21 cellular contexts compared by ENCODE assay signal in the genomic region with DNA sequence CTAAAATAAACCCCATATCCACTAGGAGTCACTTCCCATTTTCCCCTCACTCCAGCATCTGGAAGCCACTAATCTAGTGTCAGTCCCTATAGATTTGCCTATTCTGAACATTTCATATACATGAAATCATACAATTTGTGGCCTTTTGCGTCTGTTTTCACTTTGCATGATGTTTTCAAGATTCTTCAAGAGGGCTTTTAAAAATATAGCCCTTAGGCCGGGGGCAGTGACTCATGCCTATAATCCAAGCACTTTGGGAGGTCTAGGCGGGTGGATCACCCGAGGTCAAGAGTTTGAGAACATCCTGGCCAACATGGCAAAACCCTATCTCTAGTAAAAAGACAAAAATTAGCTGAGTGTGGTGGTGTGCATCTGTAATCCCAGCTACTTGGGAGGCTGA.
DNase-seq lines count a peak whose midpoint lies in the region; ATAC-seq, FAIRE-seq and TF ChIP-seq lines count a peak whose summit lies in the region.
"Had no signal": no experiment of that assay in that cellular context is flagged by ENCODE, and none has a peak within 500 bp of the region (broad histone marks: within the 10 kb centered on the region; RNA-seq: fewer than 3 reads in every experiment).

No MANE protein-coding gene starts in this region.

- no peak overlapping the region for H3K14ac ChIP-seq in IMR-90 (replicated peaks; ENCODE audit: low read depth, low read length)

- TF ChIP-seq CTCF in DOHH2 (IDR thresholded peaks at IDR 0.05; ENCODE audit: low read depth, low read length, poor library complexity, severe bottlenecking) = no peak
- no peak for TF ChIP-seq CTCF in IMR-90 (conservative IDR thresholded peaks at IDR 0.05; ENCODE audit: low read depth, low read length)
- no peak for TF ChIP-seq CTCF in choroid plexus epithelial cell (conservative IDR thresholded peaks at IDR 0.05; ENCODE audit: low read depth, low read length)
- TF ChIP-seq CTCF in mesothelial cell of epicardium (IDR thresholded peaks at IDR 0.05; ENCODE audit: unreplicated experiment) = no peak

- H3K4me3 ChIP-seq in DOHH2 (ENCODE audit: low read length) (no peak overlapping the region), IMR-90 (ENCODE audit: insufficient read depth, low read depth, low read length) (no peak overlapping the region), choroid plexus epithelial cell (ENCODE audit: low read depth, low read length) (no peak overlapping the region)
- H3K4me3 ChIP-seq: right atrium auricular region, uterus had no signal

- POLR2A ChIA-PET in IMR-90 (lab: Charles Lee; ENCODE audit: unreplicated experiment) = no interaction called here

- no peak overlapping the region for H2BK120ac ChIP-seq in IMR-90 (ENCODE audit: low read depth, low read length)

- no peaks in the 10 kb centered on the region for H3K79me1 ChIP-seq in IMR-90 (ENCODE audit: low read depth in 1 of 2, low read length in 2 of 2)

- no peak overlapping the region for H2AFZ ChIP-seq in IMR-90 (replicated peaks; ENCODE audit: low read length, poor library complexity)

- no peaks in the 10 kb centered on the region for H3K79me2 ChIP-seq in DOHH2 (ENCODE audit: control insufficient read depth, low read length)

- no TSS peak for BruUV-seq in IMR-90 (replicated peaks; lab: Mats Ljungman, UMichigan)

- in situ Hi-C loops in IMR-90 (cut with MboI; ENCODE audit: low sequenced_read_pairs) = no loop called here

- CTCF ChIA-PET in IMR-90 (lab: Yijun Ruan, JAX) = no interaction called here

- no peaks in the 10 kb centered on the region for H3K9me3 Mint-ChIP-seq in mesothelial cell of epicardium
- H3K9me3 Mint-ChIP-seq: dendritic cell treated with granulocyte-macrophage colony-stimulating factor and Interleukin-4, amounts not matched to agents 40 ng/mL and 50 ng/mL, for 4 days had no signal

- peaks cover 7% of the 10 kb centered on the region for H3K9me1 ChIP-seq in IMR-90 (ENCODE audit: insufficient read depth, low read length)

- H3K27ac Mint-ChIP-seq in mesothelial cell of epicardium = peak overlapping the region; percentile 9
- H3K27ac Mint-ChIP-seq: CD14-positive monocyte; dendritic cell treated with granulocyte-macrophage colony-stimulating factor and Interleukin-4, amounts not matched to agents 40 ng/mL and 50 ng/mL, for 4 days had no signal

- DNase-seq in IMR-90 (peak; percentile 55), choroid plexus epithelial cell (ENCODE audit: low read depth) (peak; percentile 37), mesothelial cell of epicardium (ENCODE audit: low spot score in 2 of 2, unreplicated experiment in 2 of 2) (no peak), NCI-H526 (lab: John Stamatoyannopoulos, UW) (no peak), H54 (ENCODE audit: insufficient read length, low spot score) (no peak), pons (ENCODE audit: low spot score) (no peak), GM19238 (ENCODE audit: insufficient read length, low spot score) (no peak)
- DNase-seq: ACHN; activated CD4-positive, alpha-beta T cell treated with anti-CD3 and anti-CD28 coated beads, Interleukin-2, amount 50 U/mL, for 1 hour; activated CD8-positive, alpha-beta memory T cell treated with anti-CD3 and anti-CD28 coated beads, Interleukin-2, amount 50 U/mL, for 4 hours; DMS 273 treated with DMSO at 0.1 percent for 48 hours; kidney glomerular epithelial cell; MM.1S; NCI-H146; NCI-H774; SHP77; uterus had no signal

- no peak overlapping the region for H3K23ac ChIP-seq in IMR-90 (ENCODE audit: low read depth, low read length)

- dilution Hi-C loops in IMR-90 (cut with HindIII; ENCODE audit: low sequenced_read_pairs, unreplicated experiment) = no loop called here

- no peaks in the 10 kb centered on the region for H3F3A ChIP-seq in DOHH2 (ENCODE audit: control insufficient read depth, insufficient read depth)

- H3K4me1 ChIP-seq in DOHH2 (ENCODE audit: control insufficient read depth, low read length) = peaks cover 12% of the 10 kb centered on the region
- H3K4me1 ChIP-seq in IMR-90 (ENCODE audit: control insufficient read depth, insufficient read depth, low read length) = peaks cover 17% of the 10 kb centered on the region
- H3K4me1 ChIP-seq: right atrium auricular region, uterus had no signal

- intact Hi-C loops in IMR-90 (cut with micrococcal nuclease) = no loop called here

- no peak overlapping the region for H3K9ac ChIP-seq in IMR-90 (ENCODE audit: low read depth, low read length)

- ATAC-seq in IMR-90 (ENCODE audit: low read depth) = no peak

- TF ChIP-seq RAD21 in IMR-90 (IDR thresholded peaks at IDR 0.05; ENCODE audit: low read length) = no peak

- H3K9me3 ChIP-seq in DOHH2 (ENCODE audit: control insufficient read depth, insufficient read depth, low read length) = no peaks in the 10 kb centered on the region
- H3K9me3 ChIP-seq in IMR-90 (ENCODE audit: control insufficient read depth, insufficient read depth, low read length) = no peaks in the 10 kb centered on the region
- H3K9me3 ChIP-seq: right atrium auricular region, uterus had no signal

- H3K36me3 Mint-ChIP-seq in mesothelial cell of epicardium = no peaks in the 10 kb centered on the region
- H3K36me3 Mint-ChIP-seq: CD14-positive monocyte had no signal

- H3K27me3 Mint-ChIP-seq in mesothelial cell of epicardium (ENCODE audit: low read depth) = no peaks in the 10 kb centered on the region

- no peaks in the 10 kb centered on the region for H3K36me3 ChIP-seq in DOHH2 (ENCODE audit: control insufficient read depth, low read length)
- no peaks in the 10 kb centered on the region for H3K36me3 ChIP-seq in IMR-90 (ENCODE audit: control insufficient read depth, insufficient read depth, low read length)
- H3K36me3 ChIP-seq: right atrium auricular region, uterus had no signal

- no peaks in the 10 kb centered on the region for H3K9me2 ChIP-seq in DOHH2 (replicated peaks; ENCODE audit: control insufficient read depth, low read length)

- FAIRE-seq in H54 (lab: Jason Lieb, UNC) = no peak

- H3K4me3 Mint-ChIP-seq in mesothelial cell of epicardium = no peak overlapping the region
- H3K4me3 Mint-ChIP-seq: CD14-positive monocyte; dendritic cell treated with granulocyte-macrophage colony-stimulating factor and Interleukin-4, amounts not matched to agents 40 ng/mL and 50 ng/mL, for 4 days had no signal

- H4K8ac ChIP-seq in IMR-90 (ENCODE audit: low read depth in 2 of 2, low read length in 2 of 2) = no peak overlapping the region

- H4K5ac ChIP-seq in IMR-90 (ENCODE audit: low read depth, low read length) = no peak overlapping the region

- no CpG with 5 or more reads among the region's 4 CpGs for WGBS in IMR-90 (ENCODE audit: extremely low coverage in 2 of 2, insufficient read length in 1 of 2), 2 experiments

- H2AK9ac ChIP-seq in IMR-90 (replicated peaks; ENCODE audit: low read depth, low read length, poor library complexity) = no peak overlapping the region

- peak overlapping the region; percentile 2; the same call in 1 of the 2 replicates for H3K4me2 ChIP-seq in DOHH2 (ENCODE audit: low read length)
- H3K4me2 ChIP-seq in IMR-90 (ENCODE audit: low read depth, low read length) = no peak overlapping the region

- H3K27me3 ChIP-seq in DOHH2 (ENCODE audit: control insufficient read depth, low read length) (no peaks in the 10 kb centered on the region), IMR-90 (ENCODE audit: control insufficient read depth, insufficient read depth, low read length) (no peaks in the 10 kb centered on the region)
- H3K27me3 ChIP-seq: right atrium auricular region, uterus had no signal

- H3K18ac ChIP-seq in IMR-90 (ENCODE audit: low read depth, low read length) = no peak overlapping the region; the same call in 1 of the 2 replicates

- no peak overlapping the region for H2BK15ac ChIP-seq in IMR-90 (ENCODE audit: low read depth, low read length)

- no peaks in the 10 kb centered on the region for H4K20me1 ChIP-seq in DOHH2 (ENCODE audit: control insufficient read depth, insufficient read depth, low read depth, low read length)
- no peaks in the 10 kb centered on the region for H4K20me1 ChIP-seq in IMR-90 (ENCODE audit: insufficient read depth, low read length)

- H2BK5ac ChIP-seq in IMR-90 (ENCODE audit: low read depth, low read length, poor library complexity, severe bottlenecking) = no peak overlapping the region

- H3K27ac ChIP-seq in DOHH2 (ENCODE audit: low read depth, low read length) = no peak overlapping the region
- H3K27ac ChIP-seq in IMR-90 (ENCODE audit: insufficient read depth, low read length) = no peak overlapping the region
- H3K27ac ChIP-seq: right atrium auricular region had no signal

- TF ChIP-seq POLR2A in IMR-90 (IDR thresholded peaks at IDR 0.05; ENCODE audit: low read depth, low read length) (no peak), H54 (IDR thresholded peaks at IDR 0.05; ENCODE audit: low read depth, low read length) (no peak)

- peaks cover 49% of the 10 kb centered on the region for H3K4me1 Mint-ChIP-seq in mesothelial cell of epicardium
- H3K4me1 Mint-ChIP-seq: CD14-positive monocyte had no signal

- H2AK5ac ChIP-seq in IMR-90 (ENCODE audit: low read depth, low read length) = no peak overlapping the region

- no peak overlapping the region for H3K56ac ChIP-seq in IMR-90 (ENCODE audit: extremely low read depth, insufficient read depth, low read length)

- no peak overlapping the region for H2BK20ac ChIP-seq in IMR-90 (ENCODE audit: low read depth, low read length)

- no peak overlapping the region for H4K91ac ChIP-seq in IMR-90 (ENCODE audit: insufficient read depth, low read depth, low read length)

- no peak overlapping the region for H3K4ac ChIP-seq in IMR-90 (ENCODE audit: low read depth, low read length)

TF ChIP-seq in IMR-90, 13 proteins besides CTCF, POLR2A, EP300 and RAD21:
- TF ChIP-seq MAZ (IDR thresholded peaks at IDR 0.05; ENCODE audit: borderline replicate concordance, low read depth, low read length) (no peak), RFX5 (IDR thresholded peaks at IDR 0.05; ENCODE audit: low read depth, low read length) (no peak), CEBPB (IDR thresholded peaks at IDR 0.05; ENCODE audit: low read depth, low read length) (no peak), SMC3 (IDR thresholded peaks at IDR 0.05; ENCODE audit: low read depth, low read length) (no peak), CHD1 (IDR thresholded peaks at IDR 0.05; ENCODE audit: low read depth, low read length) (no peak), RCOR1 (IDR thresholded peaks at IDR 0.05; ENCODE audit: insufficient replicate concordance, low read length) (no peak), MXI1 (IDR thresholded peaks at IDR 0.05; ENCODE audit: borderline replicate concordance, low read depth, low read length) (no peak), MAFK (IDR thresholded peaks at IDR 0.05; ENCODE audit: low read depth, low read length) (no peak)
- TF ChIP-seq, protein P1, sequence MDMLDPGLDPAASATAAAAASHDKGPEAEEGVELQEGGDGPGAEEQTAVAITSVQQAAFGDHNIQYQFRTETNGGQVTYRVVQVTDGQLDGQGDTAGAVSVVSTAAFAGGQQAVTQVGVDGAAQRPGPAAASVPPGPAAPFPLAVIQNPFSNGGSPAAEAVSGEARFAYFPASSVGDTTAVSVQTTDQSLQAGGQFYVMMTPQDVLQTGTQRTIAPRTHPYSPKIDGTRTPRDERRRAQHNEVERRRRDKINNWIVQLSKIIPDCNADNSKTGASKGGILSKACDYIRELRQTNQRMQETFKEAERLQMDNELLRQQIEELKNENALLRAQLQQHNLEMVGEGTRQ (IDR thresholded peaks at IDR 0.05; ENCODE audit: low read depth, low read length) = no peak

Comparison
In these comparisons a context has a peak if more than half of its experiments do, and no peak if none do; other contexts are left out.
1. DNase-seq: peak in IMR-90 (single experiment) and choroid plexus epithelial cell (single experiment); none in mesothelial cell of epicardium (0 of 2), NCI-H526 (0 of 2), H54 (single experiment), pons (single experiment) and GM19238 (single experiment).